19 cellular contexts compared by ENCODE assay signal in the genomic region with DNA sequence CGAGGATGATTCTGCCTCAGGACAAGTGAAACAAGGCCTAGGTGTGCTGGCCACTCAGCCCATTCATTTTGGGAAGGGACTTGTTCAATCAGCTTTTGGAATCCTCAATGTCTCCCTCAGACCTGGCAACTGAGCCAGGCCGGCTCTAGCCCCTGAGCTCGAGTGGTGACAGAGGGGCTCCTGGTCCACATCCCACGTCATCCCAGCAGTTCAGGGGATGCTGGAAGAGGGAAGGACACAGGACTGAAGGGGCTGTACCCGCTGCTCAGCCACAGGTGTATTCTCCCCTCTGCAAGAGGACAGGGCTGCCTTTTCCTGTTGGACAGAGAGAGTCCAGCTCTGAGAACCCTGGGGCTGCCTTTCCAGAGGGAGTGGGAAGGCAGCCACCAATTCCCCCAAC.
"Had no signal": no experiment of that assay in that cellular context is flagged by ENCODE, and none has a peak within 500 bp of the region (broad histone marks: within the 10 kb centered on the region; RNA-seq: fewer than 3 reads in every experiment).

No MANE protein-coding gene starts in this region.

- DNase-seq: KBM-7, MG63, NCI-H1092, NCI-H1105 treated with DMSO at 0.1 percent for 48 hours, NCI-H1436, NCI-H187, NCI-H2029, NCI-H2081 treated with DMSO at 0.1 percent for 48 hours, NCI-H2171, NCI-H226, NCI-H446, NCI-H510A, NCI-H524 treated with DMSO at 0.1 percent for 48 hours, NCI-H69, NCI-H774, RPMI8226, SHP77, SK-N-SH had no signal

- H3K36me3 ChIP-seq: MG63 had no signal

- H3K9ac ChIP-seq: SK-N-SH had no signal

- H3K4me3 ChIP-seq: MG63 had no signal

- H3K9me3 ChIP-seq: MG63, SK-N-SH had no signal

- H3K27ac ChIP-seq: HL-60 had no signal
